ENCODE assay signal across 20 cellular contexts in the genomic region with DNA sequence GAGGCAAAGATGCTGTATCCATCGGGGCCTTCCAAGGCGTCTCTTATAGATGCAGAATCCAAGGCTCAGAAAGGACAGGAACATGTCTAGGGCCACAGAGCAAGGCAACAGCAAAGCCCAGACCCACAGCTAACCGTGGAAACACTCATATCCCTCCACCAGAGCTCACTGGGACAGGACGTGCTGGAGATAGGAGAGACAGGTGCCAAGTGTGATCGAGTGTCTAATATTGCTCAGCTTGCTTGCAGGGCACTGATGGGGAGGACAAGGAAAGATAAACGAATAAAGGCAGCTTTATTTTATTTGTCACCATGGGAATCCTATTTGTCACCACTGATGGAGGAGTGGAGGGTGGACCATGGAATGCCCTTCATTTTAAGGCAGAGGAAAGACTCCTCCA.
"Had no signal": no experiment of that assay in that cellular context is flagged by ENCODE, and none has a peak within 500 bp of the region (broad histone marks: within the 10 kb centered on the region; RNA-seq: fewer than 3 reads in every experiment).

No MANE protein-coding gene starts in this region.

- H2AFZ ChIP-seq: neural progenitor cell had no signal

- H3K27me3 ChIP-seq: dorsolateral prefrontal cortex, neural progenitor cell, sigmoid colon, transverse colon, upper lobe of right lung, uterus had no signal

- H3K36me3 ChIP-seq: neural progenitor cell, sigmoid colon, transverse colon, upper lobe of right lung, uterus had no signal

- DNase-seq: effector CD4-positive, alpha-beta T cell; hypothalamus; immature natural killer cell; mucosa of descending colon; naive thymus-derived CD4-positive, alpha-beta T cell; psoas muscle; right cardiac atrium; sigmoid colon; stimulated activated CD4-positive, alpha-beta T cell treated with anti-CD3 and anti-CD28 coated beads, Interleukin-4, amount 100 ng/mL, for 4 hours; stimulated activated naive B cell treated with anti-CD40 and anti-IgM and Interleukin-4, amounts not matched to agents 10 μg/mL and 1 μg/mL and 100 μg/mL, for 72 hours; transverse colon; upper lobe of right lung; uterus had no signal

- H3K9me3 Mint-ChIP-seq: immature natural killer cell; memory B cell; mesothelial cell of epicardium; naive thymus-derived CD4-positive, alpha-beta T cell; nephron; neural progenitor cell; stimulated activated naive B cell treated with anti-CD40 and anti-IgM and Interleukin-4, amounts not matched to agents 10 μg/mL and 1 μg/mL and 100 μg/mL, for 72 hours; stimulated activated naive CD8-positive, alpha-beta T cell treated with anti-CD3 and anti-CD28 coated beads, Interleukin-15, Interleukin-2, amounts not matched to agents 100 ng/mL and 50 ng/mL, for 24 hours had no signal

- H3K27me3 Mint-ChIP-seq: stimulated activated naive CD8-positive, alpha-beta T cell treated with anti-CD3 and anti-CD28 coated beads, Interleukin-15, Interleukin-2, amounts not matched to agents 100 ng/mL and 50 ng/mL, for 24 hours had no signal

- H3K36me3 Mint-ChIP-seq: memory B cell; mesothelial cell of epicardium; naive thymus-derived CD4-positive, alpha-beta T cell; neural progenitor cell; stimulated activated naive B cell treated with anti-CD40 and anti-IgM and Interleukin-4, amounts not matched to agents 10 μg/mL and 1 μg/mL and 100 μg/mL, for 72 hours had no signal

- H3K27ac Mint-ChIP-seq: immature natural killer cell; memory B cell; mesothelial cell of epicardium; naive thymus-derived CD4-positive, alpha-beta T cell; nephron; neural progenitor cell; stimulated activated naive B cell treated with anti-CD40 and anti-IgM and Interleukin-4, amounts not matched to agents 10 μg/mL and 1 μg/mL and 100 μg/mL, for 72 hours; stimulated activated naive CD8-positive, alpha-beta T cell treated with anti-CD3 and anti-CD28 coated beads, Interleukin-15, Interleukin-2, amounts not matched to agents 100 ng/mL and 50 ng/mL, for 24 hours had no signal

- H3K4me3 Mint-ChIP-seq: immature natural killer cell; memory B cell; mesothelial cell of epicardium; naive thymus-derived CD4-positive, alpha-beta T cell; nephron; neural progenitor cell; stimulated activated naive B cell treated with anti-CD40 and anti-IgM and Interleukin-4, amounts not matched to agents 10 μg/mL and 1 μg/mL and 100 μg/mL, for 72 hours; stimulated activated naive CD8-positive, alpha-beta T cell treated with anti-CD3 and anti-CD28 coated beads, Interleukin-15, Interleukin-2, amounts not matched to agents 100 ng/mL and 50 ng/mL, for 24 hours had no signal

- H3K9ac ChIP-seq: neural progenitor cell had no signal

- H3K4me3 ChIP-seq: dorsolateral prefrontal cortex, lung, mucosa of descending colon, neural progenitor cell, psoas muscle, sigmoid colon, transverse colon, upper lobe of right lung, uterus had no signal

- H3K27ac ChIP-seq: neural progenitor cell, psoas muscle, sigmoid colon, transverse colon, upper lobe of right lung, uterus had no signal

- H3K4me1 Mint-ChIP-seq: memory B cell, mesothelial cell of epicardium, nephron had no signal

- H3K4me2 ChIP-seq: neural progenitor cell had no signal

- H3K9me3 ChIP-seq: mucosa of descending colon, psoas muscle, sigmoid colon, transverse colon, upper lobe of right lung, uterus had no signal

- H3K4me1 ChIP-seq: neural progenitor cell, psoas muscle, sigmoid colon, transverse colon, upper lobe of right lung, uterus had no signal
